Comparison of ENCODE assay signal across 8 cellular contexts in the genomic region with DNA sequence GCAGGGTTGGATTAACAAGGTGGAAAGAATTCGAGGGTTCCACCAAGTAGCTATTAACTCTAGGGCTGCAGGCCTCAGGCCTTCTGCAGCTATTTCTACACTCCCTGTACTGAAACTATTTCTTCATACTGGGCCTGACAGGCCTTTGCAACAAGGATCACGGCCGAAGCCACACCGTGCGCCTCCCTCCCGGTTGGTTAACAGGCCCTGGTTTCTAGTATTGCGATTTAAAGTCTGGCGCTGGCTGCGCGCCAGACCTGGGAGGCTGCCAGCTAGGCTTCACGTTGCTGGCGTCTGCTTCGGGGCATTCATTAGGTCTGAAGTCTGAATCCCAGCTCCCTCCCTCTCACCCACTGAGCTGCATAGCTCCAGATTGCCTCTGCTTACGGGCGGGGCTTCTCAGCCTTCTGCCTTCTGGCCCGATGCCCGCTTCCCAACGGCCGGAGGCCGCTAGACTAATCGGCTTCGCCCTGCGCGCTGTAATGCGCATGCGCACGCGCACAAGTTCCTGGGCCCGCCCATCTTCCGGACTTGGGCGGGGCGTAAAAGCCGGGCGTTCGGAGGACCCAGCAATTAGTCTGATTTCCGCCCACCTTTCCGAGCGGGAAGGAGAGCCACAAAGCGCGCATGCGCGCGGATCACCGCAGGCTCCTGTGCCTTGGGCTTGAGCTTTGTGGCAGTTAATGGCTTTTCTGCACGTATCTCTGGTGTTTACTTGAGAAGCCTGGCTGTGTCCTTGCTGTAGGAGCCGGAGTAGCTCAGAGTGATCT. TPM values are rescaled to one million over a fixed set of nuclear protein-coding genes. Genes with fewer than 3 reads are reported as not detected.
A peak's percentile ranks its signal among the peaks of the same experiment; 100 is the strongest.
DNase-seq lines count a peak whose midpoint lies in the region; ATAC-seq and TF ChIP-seq lines count a peak whose summit lies in the region.

No MANE protein-coding gene starts in this region.

- peak; percentile 62 for ATAC-seq in GM21723 (IDR thresholded peaks at IDR 0.05; ENCODE audit: unreplicated experiment)
- peak; percentile 87 for ATAC-seq in esophagus mucosa

- H3K4me3 ChIP-seq in muscle layer of colon (ENCODE audit: low read depth in 1 of 2, low read length in 2 of 2) = peak overlapping the region; percentile 78 to 82

- H3K27ac ChIP-seq in muscle layer of colon (ENCODE audit: low read depth, low read length) = peak overlapping the region; percentile 98

- H3K36me3 ChIP-seq in muscle layer of colon (ENCODE audit: insufficient read depth, low read length) = peaks cover 39% of the 10 kb centered on the region

- no peaks in the 10 kb centered on the region for H3K27me3 ChIP-seq in muscle layer of colon (ENCODE audit: control insufficient read depth in 1 of 2, insufficient read depth in 2 of 2, low read length in 2 of 2)

- DNase-seq in DMS53 (lab: John Stamatoyannopoulos, UW) (peak; percentile 99), KG1 (lab: John Stamatoyannopoulos, UW) (peak; percentile 98)
- peak; percentile 98 to 99 for DNase-seq in activated T-cell treated with anti-CD3 and anti-CD28 coated beads, Interleukin-2, amount 50 U/mL, for 48 hours
- DNase-seq in stimulated activated CD8-positive, alpha-beta memory T cell treated with anti-CD3 and anti-CD28 coated beads, Interleukin-7, amount 100 ng/mL, for 1 hour (ENCODE audit: low read depth in 2 of 2) = peak; percentile 85 to 90

- H3K9me3 ChIP-seq in muscle layer of colon (ENCODE audit: low read length) = no peaks in the 10 kb centered on the region

- H3K4me1 ChIP-seq in muscle layer of colon (ENCODE audit: insufficient read depth, low read length) = peaks cover 12% of the 10 kb centered on the region

- peak overlapping the region; percentile 93 for H3K9ac ChIP-seq in muscle layer of colon (ENCODE audit: low read length)

TF ChIP-seq in PFSK-1, 5 proteins besides CTCF, POLR2A, EP300 and RAD21:
- TF ChIP-seq, protein P1, sequence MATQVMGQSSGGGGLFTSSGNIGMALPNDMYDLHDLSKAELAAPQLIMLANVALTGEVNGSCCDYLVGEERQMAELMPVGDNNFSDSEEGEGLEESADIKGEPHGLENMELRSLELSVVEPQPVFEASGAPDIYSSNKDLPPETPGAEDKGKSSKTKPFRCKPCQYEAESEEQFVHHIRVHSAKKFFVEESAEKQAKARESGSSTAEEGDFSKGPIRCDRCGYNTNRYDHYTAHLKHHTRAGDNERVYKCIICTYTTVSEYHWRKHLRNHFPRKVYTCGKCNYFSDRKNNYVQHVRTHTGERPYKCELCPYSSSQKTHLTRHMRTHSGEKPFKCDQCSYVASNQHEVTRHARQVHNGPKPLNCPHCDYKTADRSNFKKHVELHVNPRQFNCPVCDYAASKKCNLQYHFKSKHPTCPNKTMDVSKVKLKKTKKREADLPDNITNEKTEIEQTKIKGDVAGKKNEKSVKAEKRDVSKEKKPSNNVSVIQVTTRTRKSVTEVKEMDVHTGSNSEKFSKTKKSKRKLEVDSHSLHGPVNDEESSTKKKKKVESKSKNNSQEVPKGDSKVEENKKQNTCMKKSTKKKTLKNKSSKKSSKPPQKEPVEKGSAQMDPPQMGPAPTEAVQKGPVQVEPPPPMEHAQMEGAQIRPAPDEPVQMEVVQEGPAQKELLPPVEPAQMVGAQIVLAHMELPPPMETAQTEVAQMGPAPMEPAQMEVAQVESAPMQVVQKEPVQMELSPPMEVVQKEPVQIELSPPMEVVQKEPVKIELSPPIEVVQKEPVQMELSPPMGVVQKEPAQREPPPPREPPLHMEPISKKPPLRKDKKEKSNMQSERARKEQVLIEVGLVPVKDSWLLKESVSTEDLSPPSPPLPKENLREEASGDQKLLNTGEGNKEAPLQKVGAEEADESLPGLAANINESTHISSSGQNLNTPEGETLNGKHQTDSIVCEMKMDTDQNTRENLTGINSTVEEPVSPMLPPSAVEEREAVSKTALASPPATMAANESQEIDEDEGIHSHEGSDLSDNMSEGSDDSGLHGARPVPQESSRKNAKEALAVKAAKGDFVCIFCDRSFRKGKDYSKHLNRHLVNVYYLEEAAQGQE (IDR thresholded peaks at IDR 0.05; ENCODE audit: insufficient read depth in 1 of 2, low read depth in 2 of 2, low read length in 2 of 2) = peak in 1 of 2 experiments; percentile 56; a peak in 1 of 4 replicates
- peak; percentile 57 for TF ChIP-seq FOXP2 (optimal IDR thresholded peaks at IDR 0.05; ENCODE audit: borderline replicate concordance, extremely low read depth, extremely low read length, insufficient read depth)
- peak; percentile 84 for TF ChIP-seq POLR2AphosphoS5 (IDR thresholded peaks at IDR 0.05; ENCODE audit: low read depth, low read length)
- TF ChIP-seq TAF1 (IDR thresholded peaks at IDR 0.05; ENCODE audit: borderline replicate concordance, insufficient read depth, low read length) = peak; percentile 85
- peak; percentile 95; the same call in 1 of the 2 replicates for TF ChIP-seq SIN3A (IDR thresholded peaks at IDR 0.05; ENCODE audit: borderline replicate concordance, insufficient read depth, low read length)

RNA-seq across cellular contexts. Expression of gene LDHA, which starts 1.6 kb away (rescaled TPM):
- 762 TPM for polyA plus RNA-seq in PFSK-1 (2012; ENCODE audit: insufficient read length, low read depth)
- total RNA-seq in esophagus mucosa = 564 TPM

RNA-seq across cellular contexts. Expression of gene LDHC, which starts 16.2 kb away (rescaled TPM):
- polyA plus RNA-seq in PFSK-1 (2012; ENCODE audit: insufficient read length, low read depth) = not detected
- not detected for total RNA-seq in esophagus mucosa

RNA-seq across cellular contexts. Expression of gene LDHAL6A, which starts 59.7 kb away (rescaled TPM):
- not detected for polyA plus RNA-seq in PFSK-1 (2012; ENCODE audit: insufficient read length, low read depth)
- not detected for total RNA-seq in esophagus mucosa

Comparison
In these comparisons a context has a peak if more than half of its experiments do, and no peak if none do; other contexts are left out.
1. Peak in every context shown above with its lines: DNase-seq, ATAC-seq, H3K4me3 ChIP-seq and H3K27ac ChIP-seq.